ENCODE assay signal across 23 cellular contexts in the genomic region with DNA sequence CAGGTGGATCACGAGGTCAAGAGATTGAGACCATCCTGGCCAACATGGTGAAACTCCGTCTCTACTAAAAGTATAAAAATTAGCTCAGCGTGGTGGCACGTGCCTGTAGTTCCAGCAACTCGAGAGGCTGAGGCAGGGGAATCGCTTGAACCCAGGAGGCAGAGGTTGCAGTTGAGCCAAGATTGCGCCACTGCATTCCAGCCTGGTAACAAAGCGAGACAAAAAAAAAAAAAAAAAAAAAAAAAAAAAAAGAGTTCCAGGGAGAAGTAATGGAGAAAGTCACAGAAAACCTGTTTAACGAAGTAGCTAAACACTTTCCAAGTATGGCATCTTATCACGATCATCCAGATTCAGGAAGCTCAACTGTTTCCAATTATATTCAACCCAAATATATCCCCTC. TPM values are rescaled to one million over a fixed set of nuclear protein-coding genes. Genes with fewer than 3 reads are reported as not detected.
DNase-seq lines count a peak whose midpoint lies in the region; ATAC-seq and TF ChIP-seq lines count a peak whose summit lies in the region.
"Had no signal": no experiment of that assay in that cellular context is flagged by ENCODE, and none has a peak within 500 bp of the region (broad histone marks: within the 10 kb centered on the region; RNA-seq: fewer than 3 reads in every experiment).

No MANE protein-coding gene starts in this region.

- peaks cover 10% of the 10 kb centered on the region for H3K27me3 Mint-ChIP-seq in MCF 10A (ENCODE audit: insufficient read depth, unreplicated experiment)
- no peaks in the 10 kb centered on the region for H3K27me3 Mint-ChIP-seq in progenitor cell of endocrine pancreas
- H3K27me3 Mint-ChIP-seq: CD4-positive, alpha-beta T cell; CD8-positive, alpha-beta memory T cell had no signal

- no peaks in the 10 kb centered on the region for H3K4me1 ChIP-seq in breast epithelium
- no peaks in the 10 kb centered on the region for H3K4me1 ChIP-seq in transverse colon
- H3K4me1 ChIP-seq: BE2C; BLaER1 treated with 17β-estradiol and CSF1 and Interleukin-3, amounts not matched to agents 10 nM and 100 nM; HAP-1 had no signal

- H3K4me1 Mint-ChIP-seq in MCF 10A (ENCODE audit: insufficient read depth, unreplicated experiment) (peaks cover 6% of the 10 kb centered on the region), progenitor cell of endocrine pancreas (ENCODE audit: low read depth) (no peaks in the 10 kb centered on the region)
- H3K4me1 Mint-ChIP-seq: CD14-positive monocyte; CD8-positive, alpha-beta memory T cell had no signal

- POLR2A ChIA-PET in MCF 10A (lab: Yijun Ruan, JAX) = interaction anchor here (1.2 kb wide), 1 partner anchor 9 kb away, joined by 3 read pairs; no protein-coding TSS in a partner anchor

- H3K36me3 Mint-ChIP-seq in MCF 10A (ENCODE audit: insufficient read depth, unreplicated experiment) (no peaks in the 10 kb centered on the region), progenitor cell of endocrine pancreas (ENCODE audit: insufficient read depth) (no peaks in the 10 kb centered on the region)
- H3K36me3 Mint-ChIP-seq: CD14-positive monocyte; CD8-positive, alpha-beta memory T cell had no signal

- no peaks in the 10 kb centered on the region for H3K9me3 Mint-ChIP-seq in MCF 10A (ENCODE audit: unreplicated experiment)
- H3K9me3 Mint-ChIP-seq in progenitor cell of endocrine pancreas (ENCODE audit: low read depth) = peaks cover 3% of the 10 kb centered on the region
- H3K9me3 Mint-ChIP-seq: CD4-positive, alpha-beta T cell; HFFc6 had no signal

- CTCF ChIA-PET in MCF 10A (lab: Yijun Ruan, JAX) = interaction anchor here (0.5 kb wide), 1 partner anchor 1484 kb away, joined by 3 read pairs; no protein-coding TSS in a partner anchor

- no peak for TF ChIP-seq EP300 in transverse colon (IDR thresholded peaks at IDR 0.05; ENCODE audit: low read depth)

- H3K36me3 ChIP-seq in breast epithelium (no peaks in the 10 kb centered on the region), transverse colon (no peaks in the 10 kb centered on the region)
- H3K36me3 ChIP-seq: BE2C; BLaER1 treated with 17β-estradiol and CSF1 and Interleukin-3, amounts not matched to agents 10 nM and 100 nM; HAP-1 had no signal

- 50 to 84% methylated on average over 1 to 10 of the region's 10 CpGs for WGBS in transverse colon (ENCODE audit: low coverage in 1 of 2), 2 donors

- TF ChIP-seq POLR2A in breast epithelium (IDR thresholded peaks at IDR 0.05) (no peak), transverse colon (IDR thresholded peaks at IDR 0.05) (no peak)

- H3K4me3 Mint-ChIP-seq in MCF 10A (ENCODE audit: unreplicated experiment) (no peak overlapping the region), progenitor cell of endocrine pancreas (ENCODE audit: low read depth) (no peak overlapping the region)
- H3K4me3 Mint-ChIP-seq: CD14-positive monocyte; CD4-positive, alpha-beta T cell; CD8-positive, alpha-beta memory T cell; HFFc6 had no signal

- H3K4me3 ChIP-seq in breast epithelium (no peak overlapping the region), epithelial cell of esophagus (ENCODE audit: low read length) (no peak overlapping the region), transverse colon (no peak overlapping the region)
- H3K4me3 ChIP-seq: BLaER1 treated with 17β-estradiol and CSF1 and Interleukin-3, amounts not matched to agents 10 nM and 100 nM; HAP-1 had no signal

- H3K27me3 ChIP-seq in breast epithelium = peaks cover 0 to 4% of the 10 kb centered on the region in 2 donors
- no peaks in the 10 kb centered on the region for H3K27me3 ChIP-seq in transverse colon
- H3K27me3 ChIP-seq: BE2C had no signal

- H3K27ac ChIP-seq in breast epithelium (no peak overlapping the region), transverse colon (no peak overlapping the region)
- H3K27ac ChIP-seq: 22Rv1; BLaER1 treated with 17β-estradiol and CSF1 and Interleukin-3, amounts not matched to agents 10 nM and 100 nM had no signal

- DNase-seq in MCF 10A (ENCODE audit: unreplicated experiment) (peak; percentile 27), breast epithelium (ENCODE audit: low spot score in 2 of 2) (no peak), RPMI7951 (ENCODE audit: low read depth) (peak; percentile 0), epithelial cell of esophagus (ENCODE audit: low read depth) (peak; percentile 0), renal cortical epithelial cell (ENCODE audit: low read depth) (peak; percentile 2), progenitor cell of endocrine pancreas (ENCODE audit: low spot score, unreplicated experiment) (no peak), transverse colon (no peak)
- DNase-seq: AML-193; BE2C; Calu3; CD4-positive, alpha-beta T cell; CD8-positive, alpha-beta memory T cell; DMS53; DMS79 treated with DMSO at 0.1 percent for 48 hours; GF-D8; GOT3; HFFc6 had no signal

- H3K27ac Mint-ChIP-seq in MCF 10A (ENCODE audit: low read depth, unreplicated experiment) (no peak overlapping the region), progenitor cell of endocrine pancreas (no peak overlapping the region)
- H3K27ac Mint-ChIP-seq: CD14-positive monocyte; CD4-positive, alpha-beta T cell; CD8-positive, alpha-beta memory T cell; HFFc6 had no signal

- intact Hi-C loops in MCF 10A (cut with micrococcal nuclease) (no loop called here), breast epithelium (cut with DNase I; ENCODE audit: low total_unique reads) (loop anchor here (10.0 kb wide), 1 partner anchor 756 kb away; no protein-coding TSS in a partner anchor), transverse colon (cut with DNase I; ENCODE audit: low total_unique reads) (no loop called here)

- H3K9me3 ChIP-seq in breast epithelium (no peaks in the 10 kb centered on the region), transverse colon (no peaks in the 10 kb centered on the region)
- H3K9me3 ChIP-seq: BE2C; BLaER1 treated with 17β-estradiol and CSF1 and Interleukin-3, amounts not matched to agents 10 nM and 100 nM; HAP-1 had no signal

- no peak for ATAC-seq in HG03342 (IDR thresholded peaks at IDR 0.05; ENCODE audit: unreplicated experiment)

- TF ChIP-seq CTCF in MCF 10A (IDR thresholded peaks at IDR 0.05; ENCODE audit: unreplicated experiment) (no peak), breast epithelium (IDR thresholded peaks at IDR 0.05) (no peak), epithelial cell of esophagus (IDR thresholded peaks at IDR 0.05; ENCODE audit: insufficient read depth, low read depth, low read length, missing control alignments) (no peak), progenitor cell of endocrine pancreas (IDR thresholded peaks at IDR 0.05; ENCODE audit: unreplicated experiment) (no peak), transverse colon (IDR thresholded peaks at IDR 0.05) (no peak)

- no TSS peak for BruUV-seq in MCF 10A (replicated peaks; lab: Mats Ljungman, UMichigan)

- in situ Hi-C loops in transverse colon (cut with MboI; ENCODE audit: low pct_ligation_motif_present in 1 of 4, low pct_unique_long_range_greater_than_20kb in 1 of 4, low sequenced_read_pairs in 3 of 4) = no loop called here

RNA-seq across cellular contexts. Expression of a gene that starts 10.9 kb away (rescaled TPM):
- total RNA-seq in MCF 10A (2022) (8.7 and 9.8 TPM in 2 replicates), breast epithelium (1 to 10 TPM in 2 of 3 donors, under 1 TPM in 1; 0.66 to 2.1 (median 1.2) TPM), renal cortical epithelial cell (2.6 and 3.6 TPM in 2 replicates), progenitor cell of endocrine pancreas (0.74 and 1.0 TPM in 2 replicates), transverse colon (1 to 10 TPM in 2 of 4 donors, under 1 TPM in 2; 0.16 to 2.0 (median 0.88) TPM)
- 2.7 and 3.0 TPM in 2 replicates for total RNA-seq in RPMI7951 (2014; rRNA removed; shearing (Covaris generic))
- total RNA-seq: Calu3; CD4-positive, alpha-beta T cell; G401; HFFc6 had no signal

Comparison
In these comparisons a context has a peak if more than half of its experiments do, and no peak if none do; other contexts are left out.
1. DNase-seq: peak in MCF 10A (single experiment), RPMI7951 (single experiment), epithelial cell of esophagus (single experiment) and renal cortical epithelial cell (single experiment); none in breast epithelium (0 of 2), progenitor cell of endocrine pancreas (single experiment) and transverse colon (single experiment).